ENCODE assay signal across 10 cellular contexts in the genomic region with DNA sequence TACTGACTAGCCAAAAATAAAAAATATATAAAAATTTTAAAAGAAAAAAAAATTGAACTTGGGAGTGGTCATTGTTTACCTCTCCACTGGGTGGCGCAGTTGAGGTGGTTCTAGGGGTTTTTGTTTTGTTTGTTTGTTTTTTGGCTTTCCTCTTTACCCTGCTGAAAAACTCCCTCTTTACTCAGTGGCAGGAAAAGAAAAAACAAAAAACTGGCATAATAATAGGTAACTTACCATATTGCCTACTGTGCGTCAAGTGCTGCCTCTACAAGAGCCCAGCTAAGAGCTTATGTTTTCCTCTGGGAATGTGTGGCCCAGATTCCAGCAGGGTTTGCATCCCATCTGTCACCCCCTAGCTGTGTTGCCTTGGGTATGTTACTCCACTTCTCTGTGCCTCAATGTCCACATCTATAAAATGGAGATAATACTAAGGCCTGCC. TPM values are rescaled to one million over a fixed set of nuclear protein-coding genes. Genes with fewer than 3 reads are reported as not detected.
DNase-seq lines count a peak whose midpoint lies in the region; TF ChIP-seq lines count a peak whose summit lies in the region.
"Not testable (repeated sequence)": the region's sequence is repeated elsewhere in the genome, so short reads cannot be mapped to it uniquely, and the experiment has no call there.
"Had no signal": no experiment of that assay in that cellular context is flagged by ENCODE, and none has a peak within 500 bp of the region (broad histone marks: within the 10 kb centered on the region; RNA-seq: fewer than 3 reads in every experiment).

No MANE protein-coding gene starts in this region.

- H3K4me1 ChIP-seq in BE2C = not testable (repeated sequence)

- H3K4me3 ChIP-seq in BE2C (ENCODE audit: low read depth, low read length); H7 (ENCODE audit: insufficient read depth, low read depth, low read length); astrocyte of the cerebellum (ENCODE audit: low read depth, low read length); fibroblast of mammary gland (ENCODE audit: control insufficient read depth, low read depth, low read length): not testable (repeated sequence)

- in situ Hi-C loops in astrocyte of the cerebellum (cut with HindIII; ENCODE audit: low sequenced_read_pairs) = not testable (repeated sequence)

- TF ChIP-seq CTCF in BE2C (IDR thresholded peaks at IDR 0.05; ENCODE audit: low read depth, low read length) = peak; percentile 62
- peak; percentile 55 for TF ChIP-seq CTCF in astrocyte of the cerebellum (IDR thresholded peaks at IDR 0.05; ENCODE audit: low read depth, low read length, missing control alignments)
- TF ChIP-seq CTCF in fibroblast of mammary gland (conservative IDR thresholded peaks at IDR 0.05; ENCODE audit: control insufficient read depth, insufficient read depth, low read depth, low read length) = peak; percentile 59

- intact Hi-C loops in activated CD4-positive, alpha-beta T cell treated with anti-CD3 and anti-CD28 coated beads, Interleukin-2, amount 10 ng/mL, durations not matched to agents 24 days and 14 days (cut with micrococcal nuclease) = loop anchor here (1.0 to 2.0 kb wide), 2 partner anchors 18 to 182 kb away; no protein-coding TSS in a partner anchor

- not testable (repeated sequence) for H3K9me3 ChIP-seq in BE2C

- not testable (repeated sequence) for H3K27me3 ChIP-seq in BE2C; H7 (ENCODE audit: control insufficient read depth, insufficient read depth, low read length)

- peaks cover 17% of the 10 kb centered on the region for H3K4me1 Mint-ChIP-seq in activated CD4-positive, alpha-beta T cell treated with anti-CD3 and anti-CD28 coated beads, Interleukin-2, amount 10 ng/mL, durations not matched to agents 24 days and 14 days

- peaks cover 19% of the 10 kb centered on the region for H3K27me3 Mint-ChIP-seq in activated CD4-positive, alpha-beta T cell treated with anti-CD3 and anti-CD28 coated beads, Interleukin-2, amount 10 ng/mL, durations not matched to agents 24 days and 14 days

- not testable (repeated sequence) for H3K36me3 Mint-ChIP-seq in activated CD4-positive, alpha-beta T cell treated with anti-CD3 and anti-CD28 coated beads, Interleukin-2, amount 10 ng/mL, durations not matched to agents 24 days and 14 days (ENCODE audit: low read depth)

- H3K36me3 ChIP-seq in BE2C; H7 (replicated peaks; ENCODE audit: control insufficient read depth, insufficient read depth, low read length): not testable (repeated sequence)

- not testable (repeated sequence) for DNase-seq in BE2C; astrocyte of the cerebellum (ENCODE audit: low read depth)
- DNase-seq in H7 = peak; percentile 59
- peak; percentile 11 for DNase-seq in NOMO-1 treated with DMSO at 0.1 percent for 48 hours (lab: John Stamatoyannopoulos, UW; ENCODE audit: unreplicated experiment)
- DNase-seq in activated CD4-positive, alpha-beta T cell treated with anti-CD3 and anti-CD28 coated beads, Interleukin-2, amount 10 ng/mL, durations not matched to agents 24 days and 14 days = peak; percentile 84
- DNase-seq in fibroblast of mammary gland (ENCODE audit: low read depth) = peak; percentile 27
- peak; percentile 27 to 28 for DNase-seq in lung microvascular endothelial cell (ENCODE audit: low read depth in 2 of 2)
- DNase-seq in stimulated activated CD4-positive, alpha-beta T cell treated with anti-CD3 and anti-CD28 coated beads, Interleukin-1b, Interleukin-23, amount 100 ng/mL, for 48 hours = peak; percentile 22

- not testable (repeated sequence) for H3K27ac Mint-ChIP-seq in activated CD4-positive, alpha-beta T cell treated with anti-CD3 and anti-CD28 coated beads, Interleukin-2, amount 10 ng/mL, durations not matched to agents 24 days and 14 days

- H3K4me3 Mint-ChIP-seq in activated CD4-positive, alpha-beta T cell treated with anti-CD3 and anti-CD28 coated beads, Interleukin-2, amount 10 ng/mL, durations not matched to agents 24 days and 14 days = not testable (repeated sequence)

- not testable (repeated sequence) for H3K9me3 Mint-ChIP-seq in activated CD4-positive, alpha-beta T cell treated with anti-CD3 and anti-CD28 coated beads, Interleukin-2, amount 10 ng/mL, durations not matched to agents 24 days and 14 days

RNA-seq across cellular contexts. Expression of a gene that starts 12.6 kb away (rescaled TPM):
- polyA plus RNA-seq in BE2C (2012; ENCODE audit: insufficient read depth, insufficient read length, low read depth) = not detected
- total RNA-seq in H7 (2014; rRNA removed; shearing (Covaris generic)) = 0.24 and 0.30 TPM in 2 replicates
- total RNA-seq in activated CD4-positive, alpha-beta T cell treated with anti-CD3 and anti-CD28 coated beads, Interleukin-2, amount 10 ng/mL, durations not matched to agents 24 days and 14 days = not detected in 2 replicates
- not detected in 2 replicates for total RNA-seq in lung microvascular endothelial cell
- total RNA-seq: right cardiac atrium had no signal
- polyA plus RNA-seq: IgD-negative memory B cell, right cardiac atrium had no signal

RNA-seq across cellular contexts. Expression of a gene that starts 38.5 kb away (rescaled TPM):
- polyA plus RNA-seq in BE2C (2012; ENCODE audit: insufficient read depth, insufficient read length, low read depth) = not detected
- 0.26 and 0.90 TPM in 2 replicates for total RNA-seq in H7 (2014; rRNA removed; shearing (Covaris generic))
- total RNA-seq in activated CD4-positive, alpha-beta T cell treated with anti-CD3 and anti-CD28 coated beads, Interleukin-2, amount 10 ng/mL, durations not matched to agents 24 days and 14 days = not detected in 2 replicates
- not detected in 2 replicates for total RNA-seq in lung microvascular endothelial cell
- total RNA-seq: right cardiac atrium had no signal
- polyA plus RNA-seq: IgD-negative memory B cell, right cardiac atrium had no signal
